Comparison of ENCODE assay signal across 15 cellular contexts in genomic region chr3:109804697-109805096, GRCh38.
DNase-seq lines count a peak whose midpoint lies in the region; ATAC-seq and TF ChIP-seq lines count a peak whose summit lies in the region.
"Had no signal": no experiment of that assay in that cellular context is flagged by ENCODE, and none has a peak within 500 bp of the region (broad histone marks: within the 10 kb centered on the region; RNA-seq: fewer than 3 reads in every experiment).

No MANE protein-coding gene starts in this region.

- no peak overlapping the region for H3K27ac Mint-ChIP-seq in activated CD4-positive, alpha-beta T cell treated with anti-CD3 and anti-CD28 coated beads for 36 hours
- H3K27ac Mint-ChIP-seq in activated CD8-positive, alpha-beta T cell treated with anti-CD3 and anti-CD28 coated beads for 36 hours = peak overlapping the region; percentile 18
- H3K27ac Mint-ChIP-seq: memory B cell had no signal

- no peaks in the 10 kb centered on the region for H3K9me3 ChIP-seq in mucosa of descending colon

- H3K36me3 ChIP-seq in mucosa of descending colon (ENCODE audit: low read depth) = no peaks in the 10 kb centered on the region

- no peak overlapping the region for H3K4me3 Mint-ChIP-seq in activated CD4-positive, alpha-beta T cell treated with anti-CD3 and anti-CD28 coated beads for 36 hours
- H3K4me3 Mint-ChIP-seq in activated CD8-positive, alpha-beta T cell treated with anti-CD3 and anti-CD28 coated beads for 36 hours = no peak overlapping the region
- H3K4me3 Mint-ChIP-seq: memory B cell had no signal

- H3K36me3 Mint-ChIP-seq in activated CD4-positive, alpha-beta T cell treated with anti-CD3 and anti-CD28 coated beads for 36 hours (ENCODE audit: low read depth) = peaks cover 4% of the 10 kb centered on the region
- peaks cover 10% of the 10 kb centered on the region for H3K36me3 Mint-ChIP-seq in activated CD8-positive, alpha-beta T cell treated with anti-CD3 and anti-CD28 coated beads for 36 hours (ENCODE audit: low read depth)
- H3K36me3 Mint-ChIP-seq: memory B cell had no signal

- ATAC-seq in activated CD4-positive, alpha-beta T cell treated with anti-CD3 and anti-CD28 coated beads for 36 hours = peak; percentile 43
- ATAC-seq in GM19463 (IDR thresholded peaks at IDR 0.05; ENCODE audit: unreplicated experiment) = peak; percentile 65
- ATAC-seq in activated CD8-positive, alpha-beta T cell treated with anti-CD3 and anti-CD28 coated beads for 36 hours = peak; percentile 55
- ATAC-seq in mucosa of descending colon = peak; percentile 50
- ATAC-seq in GM21619 (IDR thresholded peaks at IDR 0.05; ENCODE audit: unreplicated experiment) = no peak
- no peak for ATAC-seq in HG03571 (IDR thresholded peaks at IDR 0.05; ENCODE audit: unreplicated experiment)

- H3K4me1 Mint-ChIP-seq in activated CD4-positive, alpha-beta T cell treated with anti-CD3 and anti-CD28 coated beads for 36 hours = peaks cover 37% of the 10 kb centered on the region
- peaks cover 50% of the 10 kb centered on the region for H3K4me1 Mint-ChIP-seq in activated CD8-positive, alpha-beta T cell treated with anti-CD3 and anti-CD28 coated beads for 36 hours (ENCODE audit: low read depth)

- no peak for DNase-seq in activated CD4-positive, alpha-beta T cell treated with anti-CD3 and anti-CD28 coated beads for 36 hours
- no peak for DNase-seq in activated CD4-positive, alpha-beta T cell treated with anti-CD3 and anti-CD28 coated beads, Interleukin-2, amount 50 U/mL, for 4 hours
- peak; percentile 36 for DNase-seq in activated CD8-positive, alpha-beta T cell treated with anti-CD3 and anti-CD28 coated beads for 36 hours
- no peak for DNase-seq in mucosa of descending colon
- no peak for DNase-seq in UCSD-AML1 (lab: John Stamatoyannopoulos, UW; ENCODE audit: unreplicated experiment)
- DNase-seq: 8988T; activated CD4-positive, alpha-beta T cell treated with anti-CD3 and anti-CD28 coated beads for 48 hours; GDM1; NCI-H1105 treated with DMSO at 0.1 percent for 48 hours; NCI-H446 treated with DMSO at 0.1 percent for 48 hours; occipital lobe had no signal

- POLR2A ChIA-PET in activated CD4-positive, alpha-beta T cell treated with anti-CD3 and anti-CD28 coated beads for 36 hours (lab: Charles Lee) = interaction anchor here (0.5 kb wide), 1 partner anchor 111 kb away, joined by 3 read pairs; no protein-coding TSS in a partner anchor
- POLR2A ChIA-PET in activated CD8-positive, alpha-beta T cell treated with anti-CD3 and anti-CD28 coated beads for 36 hours (lab: Charles Lee) = interaction anchor here (0.8 to 1.0 kb wide), 2 partner anchors 13 to 19 kb away, joined by 3 read pairs; no protein-coding TSS in a partner anchor

- H3K9me3 Mint-ChIP-seq in activated CD4-positive, alpha-beta T cell treated with anti-CD3 and anti-CD28 coated beads for 36 hours (ENCODE audit: low read depth) = peaks cover 3% of the 10 kb centered on the region
- peaks cover 17% of the 10 kb centered on the region for H3K9me3 Mint-ChIP-seq in activated CD8-positive, alpha-beta T cell treated with anti-CD3 and anti-CD28 coated beads for 36 hours

- H3K4me1 ChIP-seq in mucosa of descending colon (ENCODE audit: low read depth) = no peaks in the 10 kb centered on the region

- intact Hi-C loops in activated CD4-positive, alpha-beta T cell treated with anti-CD3 and anti-CD28 coated beads for 36 hours (cut with DNase I, micrococcal nuclease) = loop anchor here (5.0 to 10.0 kb wide), 6 partner anchors 1010 to 1803 kb away; partner anchors contain the start of genes NECTIN3 (in 2 of the 2) and CD96 (in 1 of the 2)
- intact Hi-C loops in activated CD8-positive, alpha-beta T cell treated with anti-CD3 and anti-CD28 coated beads for 36 hours (cut with micrococcal nuclease) = loop anchor here (10.0 kb wide), 1 partner anchor 1740 kb away; the partner anchor contains the start of gene CD96
- intact Hi-C loops in mucosa of descending colon (cut with DNase I, micrococcal nuclease) = no loop called here

- no peak overlapping the region for H3K4me3 ChIP-seq in mucosa of descending colon

- TF ChIP-seq CTCF in activated CD8-positive, alpha-beta T cell treated with anti-CD3 and anti-CD28 coated beads for 36 hours (IDR thresholded peaks at IDR 0.05) = no peak
- TF ChIP-seq CTCF in mucosa of descending colon (IDR thresholded peaks at IDR 0.05) = no peak

- H3K27me3 Mint-ChIP-seq in activated CD4-positive, alpha-beta T cell treated with anti-CD3 and anti-CD28 coated beads for 36 hours = peaks cover 2% of the 10 kb centered on the region
- H3K27me3 Mint-ChIP-seq in activated CD8-positive, alpha-beta T cell treated with anti-CD3 and anti-CD28 coated beads for 36 hours = no peaks in the 10 kb centered on the region
- H3K27me3 Mint-ChIP-seq: memory B cell had no signal

- CTCF ChIA-PET in activated CD4-positive, alpha-beta T cell treated with anti-CD3 and anti-CD28 coated beads for 36 hours (lab: Charles Lee) = interaction anchor here (0.7 to 2.2 kb wide), 2 partner anchors 12 to 62 kb away, joined by 3 to 10 read pairs; no protein-coding TSS in a partner anchor
- CTCF ChIA-PET in activated CD8-positive, alpha-beta T cell treated with anti-CD3 and anti-CD28 coated beads for 36 hours (lab: Charles Lee) = interaction anchor here (3.2 kb wide), 1 partner anchor 11 kb away, joined by 18 read pairs; no protein-coding TSS in a partner anchor

Comparison
In these comparisons a context has a peak if more than half of its experiments do, and no peak if none do; other contexts are left out.
1. ATAC-seq: peak in activated CD4-positive, alpha-beta T cell treated with anti-CD3 and anti-CD28 coated beads for 36 hours (single experiment), GM19463 (single experiment), activated CD8-positive, alpha-beta T cell treated with anti-CD3 and anti-CD28 coated beads for 36 hours (single experiment) and mucosa of descending colon (single experiment); none in GM21619 (single experiment) and HG03571 (single experiment).
2. intact Hi-C loops: an anchor here in activated CD4-positive, alpha-beta T cell treated with anti-CD3 and anti-CD28 coated beads for 36 hours (5.0 to 10.0 kb wide) and activated CD8-positive, alpha-beta T cell treated with anti-CD3 and anti-CD28 coated beads for 36 hours (10.0 kb wide); none called in mucosa of descending colon.